1 cellular context compared by ENCODE assay signal in genomic region chr6:45419574-45420082, GRCh38.
TF ChIP-seq lines count a peak whose summit lies in the region.

No MANE protein-coding gene starts in this region.

TF ChIP-seq in H1, 55 proteins besides CTCF, POLR2A, EP300 and RAD21 (continued from another document):
- TF ChIP-seq ASH2L (IDR thresholded peaks at IDR 0.05; ENCODE audit: low read length), result peak; percentile 32
- no peak for TF ChIP-seq RNF2 (IDR thresholded peaks at IDR 0.05; ENCODE audit: borderline replicate concordance, low read depth, low read length, missing control alignments, poor library complexity, severe bottlenecking)
- TF ChIP-seq SAP30 (IDR thresholded peaks at IDR 0.05; ENCODE audit: insufficient read depth, insufficient replicate concordance, low read length), result no peak
